16 cellular contexts compared by ENCODE assay signal in genomic region chr7:49324707-49325106, GRCh38.
DNase-seq lines count a peak whose midpoint lies in the region; TF ChIP-seq lines count a peak whose summit lies in the region.
"Had no signal": no experiment of that assay in that cellular context is flagged by ENCODE, and none has a peak within 500 bp of the region (broad histone marks: within the 10 kb centered on the region; RNA-seq: fewer than 3 reads in every experiment).

No MANE protein-coding gene starts in this region.

- no peak overlapping the region for H2AFZ ChIP-seq in OCI-LY3 (ENCODE audit: low read depth, low read length)
- H2AFZ ChIP-seq: hepatocyte had no signal

- no peak overlapping the region for H3K27ac Mint-ChIP-seq in MCF 10A (ENCODE audit: low read depth, unreplicated experiment)
- no peak overlapping the region for H3K27ac Mint-ChIP-seq in mesothelial cell of epicardium

- no TSS peak for BruUV-seq in MCF 10A (replicated peaks; lab: Mats Ljungman, UMichigan)

- TF ChIP-seq CTCF in MCF 10A (IDR thresholded peaks at IDR 0.05; ENCODE audit: unreplicated experiment) (peak; percentile 39), breast epithelium (IDR thresholded peaks at IDR 0.05) (no peak), OCI-LY3 (IDR thresholded peaks at IDR 0.05; ENCODE audit: low read depth, low read length) (peak; percentile 38), epithelial cell of proximal tubule (conservative IDR thresholded peaks at IDR 0.05; ENCODE audit: low read depth, low read length) (peak; percentile 59), mesothelial cell of epicardium (IDR thresholded peaks at IDR 0.05; ENCODE audit: unreplicated experiment) (no peak)

- no peak overlapping the region for H3K9ac ChIP-seq in OCI-LY3 (ENCODE audit: low read length)

- H3K36me3 ChIP-seq in breast epithelium: no peaks in the 10 kb centered on the region
- H3K36me3 ChIP-seq in OCI-LY3 (replicated peaks; ENCODE audit: low read depth, low read length): no peaks in the 10 kb centered on the region
- H3K36me3 ChIP-seq: vagina had no signal

- H3K27ac ChIP-seq in breast epithelium: no peak overlapping the region
- H3K27ac ChIP-seq in OCI-LY3 (ENCODE audit: low read length): no peak overlapping the region
- H3K27ac ChIP-seq: hepatocyte, vagina had no signal

- DNase-seq in MCF 10A (ENCODE audit: unreplicated experiment) (peak; percentile 47), breast epithelium (ENCODE audit: low spot score in 2 of 2) (no peak), epithelial cell of proximal tubule (ENCODE audit: low read depth) (no peak), mesothelial cell of epicardium (ENCODE audit: low spot score in 2 of 2, unreplicated experiment in 2 of 2) (no peak), HuH-7.5 (ENCODE audit: low spot score) (no peak), NCI-H187 treated with DMSO at 0.1 percent for 48 hours (lab: John Stamatoyannopoulos, UW) (no peak)
- no peak for DNase-seq in activated CD8-positive, alpha-beta memory T cell treated with anti-CD3 and anti-CD28 coated beads, Interleukin-2, amount 50 U/mL, for 4 hours
- DNase-seq: activated CD4-positive, alpha-beta T cell treated with anti-CD3 and anti-CD28 coated beads for 1 hour; activated T-cell treated with anti-CD3 and anti-CD28 coated beads, Interleukin-2, amount 50 U/mL, for 4 hours; AML-193; NCI-H2227 treated with DMSO at 0.1 percent for 48 hours; posterior cingulate gyrus; stimulated activated CD4-positive, alpha-beta T cell treated with anti-CD3 and anti-CD28 coated beads, Interleukin-1b, Interleukin-23, amount 100 ng/mL, for 48 hours had no signal

- H3K4me3 ChIP-seq in breast epithelium (no peak overlapping the region), OCI-LY3 (ENCODE audit: low read length) (no peak overlapping the region), epithelial cell of proximal tubule (ENCODE audit: low read depth, low read length) (no peak overlapping the region)
- H3K4me3 ChIP-seq: hepatocyte, vagina had no signal

- H3K9me3 ChIP-seq in breast epithelium (no peaks in the 10 kb centered on the region), OCI-LY3 (ENCODE audit: insufficient read depth, low read length) (no peaks in the 10 kb centered on the region)
- H3K9me3 ChIP-seq: vagina had no signal

- H3K79me2 ChIP-seq in OCI-LY3 (ENCODE audit: low read length): no peaks in the 10 kb centered on the region
- H3K79me2 ChIP-seq: hepatocyte had no signal

- TF ChIP-seq POLR2A in breast epithelium (IDR thresholded peaks at IDR 0.05): no peak

- H3K4me1 Mint-ChIP-seq in MCF 10A (ENCODE audit: insufficient read depth, unreplicated experiment) (no peaks in the 10 kb centered on the region), mesothelial cell of epicardium (no peaks in the 10 kb centered on the region)

- POLR2A ChIA-PET in MCF 10A (lab: Yijun Ruan, JAX): interaction anchor here (0.7 kb wide), 1 partner anchor 987 kb away, joined by 3 read pairs; no protein-coding TSS in a partner anchor

- H3K27me3 ChIP-seq in breast epithelium: no peaks in the 10 kb centered on the region
- H3K27me3 ChIP-seq in OCI-LY3 (ENCODE audit: low read depth, low read length): no peaks in the 10 kb centered on the region
- H3K27me3 ChIP-seq: hepatocyte, vagina had no signal

- H4K20me1 ChIP-seq in OCI-LY3 (ENCODE audit: insufficient read depth, low read length): no peaks in the 10 kb centered on the region

- H3K36me3 Mint-ChIP-seq in MCF 10A (ENCODE audit: insufficient read depth, unreplicated experiment): no peaks in the 10 kb centered on the region
- H3K36me3 Mint-ChIP-seq in mesothelial cell of epicardium: no peaks in the 10 kb centered on the region

- CTCF ChIA-PET in MCF 10A (lab: Yijun Ruan, JAX): interaction anchor here (0.6 to 1.8 kb wide), 17 partner anchors 9 to 1025 kb away, joined by 3 to 10 read pairs (median 5); no protein-coding TSS in a partner anchor

- H3K27me3 Mint-ChIP-seq in MCF 10A (ENCODE audit: insufficient read depth, unreplicated experiment): peaks cover 58% of the 10 kb centered on the region
- no peaks in the 10 kb centered on the region for H3K27me3 Mint-ChIP-seq in mesothelial cell of epicardium (ENCODE audit: low read depth)

- H3K4me2 ChIP-seq in OCI-LY3 (ENCODE audit: low read length): no peak overlapping the region
- H3K4me2 ChIP-seq: hepatocyte had no signal

- intact Hi-C loops in MCF 10A (cut with micrococcal nuclease): loop anchor here (1.0 to 10.0 kb wide), 7 partner anchors 54 to 1026 kb away; no protein-coding TSS in a partner anchor
- intact Hi-C loops in breast epithelium (cut with DNase I; ENCODE audit: low total_unique reads): no loop called here

- H3K9me3 Mint-ChIP-seq in MCF 10A (ENCODE audit: unreplicated experiment) (no peaks in the 10 kb centered on the region), mesothelial cell of epicardium (peaks cover 3% of the 10 kb centered on the region)

- H3K4me1 ChIP-seq in breast epithelium (no peaks in the 10 kb centered on the region), OCI-LY3 (ENCODE audit: low read length) (peaks cover 10% of the 10 kb centered on the region; the same call in 1 of the 2 replicates)
- H3K4me1 ChIP-seq: vagina had no signal

- H3K4me3 Mint-ChIP-seq in MCF 10A (ENCODE audit: unreplicated experiment): no peak overlapping the region
- no peak overlapping the region for H3K4me3 Mint-ChIP-seq in mesothelial cell of epicardium
- H3K4me3 Mint-ChIP-seq: activated T-cell treated with anti-CD3 and anti-CD28 coated beads, Interleukin-2, amount 50 U/mL, for 4 hours had no signal

Comparison
In these comparisons a context has a peak if more than half of its experiments do, and no peak if none do; other contexts are left out.
1. CTCF ChIP-seq: peak in MCF 10A (single experiment), OCI-LY3 (single experiment) and epithelial cell of proximal tubule (single experiment); none in breast epithelium (0 of 3) and mesothelial cell of epicardium (single experiment).